17 cellular contexts compared by ENCODE assay signal in genomic region chr2:88829607-88830463, GRCh38.
"Had no signal": no experiment of that assay in that cellular context is flagged by ENCODE, and none has a peak within 500 bp of the region (broad histone marks: within the 10 kb centered on the region; RNA-seq: fewer than 3 reads in every experiment).

No MANE protein-coding gene starts in this region.

- H3K9me3 Mint-ChIP-seq: activated CD4-positive, alpha-beta memory T cell treated with anti-CD3 and anti-CD28 coated beads for 36 hours; brain; naive thymus-derived CD8-positive, alpha-beta T cell had no signal

- H3K4me1 ChIP-seq: sigmoid colon, suprapubic skin had no signal

- H3K4me3 Mint-ChIP-seq: activated CD4-positive, alpha-beta memory T cell treated with anti-CD3 and anti-CD28 coated beads for 36 hours; activated naive CD8-positive, alpha-beta T cell; brain had no signal

- ATAC-seq: mucosa of descending colon; naive thymus-derived CD8-positive, alpha-beta T cell; stimulated activated naive CD8-positive, alpha-beta T cell treated with anti-CD3 and anti-CD28 coated beads, Interleukin-15, Interleukin-2, amounts not matched to agents 100 U/mL and 50 U/mL, for 24 hours had no signal

- H3K36me3 Mint-ChIP-seq: activated CD4-positive, alpha-beta memory T cell treated with anti-CD3 and anti-CD28 coated beads for 36 hours; activated naive CD8-positive, alpha-beta T cell; brain; naive thymus-derived CD8-positive, alpha-beta T cell had no signal

- H3K9me3 ChIP-seq: mucosa of descending colon, neutrophil, sigmoid colon, suprapubic skin, upper lobe of left lung had no signal

- H3K4me1 Mint-ChIP-seq: brain had no signal

- DNase-seq: activated CD4-positive, alpha-beta memory T cell treated with anti-CD3 and anti-CD28 coated beads for 36 hours; activated gamma-delta T cell; activated T-cell treated with anti-CD3 and anti-CD28 coated beads, Interleukin-2, amount 50 U/mL, for 48 hours; effector memory CD4-positive, alpha-beta T cell; mucosa of descending colon; naive thymus-derived CD8-positive, alpha-beta T cell; sigmoid colon; stimulated activated CD4-positive, alpha-beta T cell treated with anti-CD3 and anti-CD28 coated beads, Interleukin-2, amount 100 ng/mL, for 24 hours; stimulated activated naive CD8-positive, alpha-beta T cell treated with anti-CD3 and anti-CD28 coated beads, Interleukin-15, Interleukin-2, amounts not matched to agents 100 U/mL and 50 U/mL, for 24 hours; T1000 had no signal

- H3K36me3 ChIP-seq: neutrophil, sigmoid colon, suprapubic skin, upper lobe of left lung had no signal

- H3K27me3 ChIP-seq: neutrophil, upper lobe of left lung had no signal

- H3K27ac Mint-ChIP-seq: activated CD4-positive, alpha-beta memory T cell treated with anti-CD3 and anti-CD28 coated beads for 36 hours; activated naive CD8-positive, alpha-beta T cell; brain; naive thymus-derived CD8-positive, alpha-beta T cell; progenitor cell of endocrine pancreas had no signal

- H3K27ac ChIP-seq: epithelial cell of prostate, neutrophil, suprapubic skin had no signal

- H3K4me3 ChIP-seq: mucosa of descending colon, sigmoid colon, suprapubic skin, upper lobe of left lung had no signal
